In the genomic region with DNA sequence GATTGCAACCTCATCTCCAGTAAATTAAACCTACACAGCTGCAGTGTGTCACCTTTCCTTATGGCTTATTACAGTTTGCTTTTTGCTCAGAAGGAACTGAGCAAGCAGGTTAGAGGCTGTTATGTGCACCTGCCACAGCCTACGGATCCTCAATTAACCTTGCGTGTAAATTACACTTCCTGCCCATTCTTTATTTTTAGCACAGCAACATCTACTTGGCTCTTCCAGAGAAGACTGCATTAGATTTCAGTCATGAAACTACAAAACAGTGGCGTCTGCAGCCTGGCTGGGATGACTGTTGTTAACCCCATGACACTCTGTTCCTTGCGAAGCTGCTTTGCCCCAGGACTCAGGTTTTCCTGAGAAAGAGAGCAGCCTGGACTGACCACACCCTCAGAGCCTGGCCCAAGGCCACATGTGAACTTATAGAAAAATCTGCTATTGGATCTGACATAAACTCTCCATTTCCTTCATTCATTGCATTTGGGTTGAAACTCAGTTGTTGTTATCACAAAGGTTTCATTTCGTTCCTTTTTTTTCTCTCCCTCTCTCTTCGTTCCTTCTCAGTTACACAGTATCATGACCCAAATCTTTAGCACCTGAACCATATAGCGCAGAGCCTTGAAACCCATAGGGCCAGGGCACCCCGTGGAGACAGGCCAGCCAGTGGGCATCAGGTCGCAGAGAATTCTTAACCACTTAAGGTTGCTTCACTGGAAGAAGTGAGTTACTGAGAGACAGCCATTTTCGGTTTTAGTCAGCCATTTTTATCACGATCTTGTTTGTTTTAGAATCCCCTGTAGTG, we compare ENCODE assay signal across 8 cellular contexts.
DNase-seq lines count a peak whose midpoint lies in the region; ATAC-seq and TF ChIP-seq lines count a peak whose summit lies in the region.

No MANE protein-coding gene starts in this region.

- H3K4me3 ChIP-seq in GM08714 (ENCODE audit: low read length) (peak overlapping the region; percentile 46; the same call in 1 of the 2 replicates), MG63 (no peak overlapping the region)

- H3K27ac Mint-ChIP-seq in nephron progenitor cell, result peak overlapping the region; percentile 70

- TF ChIP-seq CTCF in nephron progenitor cell (IDR thresholded peaks at IDR 0.05) (no peak), omental fat pad (IDR thresholded peaks at IDR 0.05) (no peak)

- no peaks in the 10 kb centered on the region for H3K27me3 ChIP-seq in MG63

- H3K4me1 Mint-ChIP-seq in nephron progenitor cell, result peaks cover 31% of the 10 kb centered on the region

- DNase-seq in KBM-7 (peak; percentile 65), nephron progenitor cell (no peak), HPDE6-E6E7 (ENCODE audit: extremely low spot score) (no peak), omental fat pad (ENCODE audit: low spot score) (no peak), MG63 (no peak)
- DNase-seq in activated CD4-positive, alpha-beta T cell treated with anti-CD3 and anti-CD28 coated beads, Interleukin-2, amount 50 U/mL, for 48 hours, result peak; percentile 65 to 73

- peak; percentile 64 for ATAC-seq in GM21447 (IDR thresholded peaks at IDR 0.05; ENCODE audit: unreplicated experiment)
- no peak for ATAC-seq in omental fat pad (ENCODE audit: low FRiP score)

- no peaks in the 10 kb centered on the region for H3K9me3 ChIP-seq in MG63

- peaks cover 5% of the 10 kb centered on the region for H3K27me3 Mint-ChIP-seq in nephron progenitor cell (ENCODE audit: low read depth, poor library complexity)

- no peaks in the 10 kb centered on the region for H3K9me3 Mint-ChIP-seq in nephron progenitor cell

- in situ Hi-C loops in KBM-7 (cut with MboI; ENCODE audit: low pct_unique_long_range_greater_than_20kb, low sequenced_read_pairs), result loop anchor here (25.0 kb wide), 2 partner anchors 144 to 219 kb away; no protein-coding TSS in a partner anchor

- peaks cover 4% of the 10 kb centered on the region for H3K36me3 Mint-ChIP-seq in nephron progenitor cell (ENCODE audit: low read depth)

- H3K4me3 Mint-ChIP-seq in nephron progenitor cell, result no peak overlapping the region

- H3K36me3 ChIP-seq in MG63, result no peaks in the 10 kb centered on the region

Comparison
In these comparisons a context has a peak if more than half of its experiments do, and no peak if none do; other contexts are left out.
1. DNase-seq: peak in KBM-7 (single experiment) and activated CD4-positive, alpha-beta T cell treated with anti-CD3 and anti-CD28 coated beads, Interleukin-2, amount 50 U/mL, for 48 hours (2 of 2); none in nephron progenitor cell (single experiment), HPDE6-E6E7 (single experiment), omental fat pad (single experiment) and MG63 (single experiment).